ENCODE assay signal across 9 cellular contexts in genomic region chr1:85344256-85344694, GRCh38.
DNase-seq lines count a peak whose midpoint lies in the region; ATAC-seq, FAIRE-seq and TF ChIP-seq lines count a peak whose summit lies in the region.
"Had no signal": no experiment of that assay in that cellular context is flagged by ENCODE, and none has a peak within 500 bp of the region (broad histone marks: within the 10 kb centered on the region; RNA-seq: fewer than 3 reads in every experiment).

No MANE protein-coding gene starts in this region.

- H3K4me1 ChIP-seq in A549, result peaks cover 22% of the 10 kb centered on the region
- peaks cover 32% of the 10 kb centered on the region for H3K4me1 ChIP-seq in iPS-20b (ENCODE audit: insufficient read depth, low read length)

- 2% methylated on average over 3 of the region's 3 CpGs for WGBS in A549 (ENCODE audit: missing lambda C conversion rate)

- TF ChIP-seq POLR2A in A549 (IDR thresholded peaks at IDR 0.05; ENCODE audit: low read length), result no peak

- no peak for TF ChIP-seq EP300 in A549 (IDR thresholded peaks at IDR 0.05)

- no peak for FAIRE-seq in A549 (lab: Jason Lieb, UNC)

- no peak overlapping the region for H3K4me3 ChIP-seq in A549
- no peak overlapping the region for H3K4me3 ChIP-seq in WERI-Rb-1 (ENCODE audit: low read depth, low read length)
- no peak overlapping the region for H3K4me3 ChIP-seq in iPS-20b (ENCODE audit: low read length)

- peak overlapping the region; percentile 54 for H3K4me2 ChIP-seq in A549

- POLR2A ChIA-PET in A549 (lab: Yijun Ruan, JAX), result no interaction called here

- no peaks in the 10 kb centered on the region for H3K36me3 ChIP-seq in WERI-Rb-1
- peaks cover 6% of the 10 kb centered on the region; the same call in 1 of the 2 replicates for H3K36me3 ChIP-seq in iPS-20b (ENCODE audit: insufficient read depth, low read depth, low read length)

- H3K9me3 ChIP-seq in A549 (no peaks in the 10 kb centered on the region), WERI-Rb-1 (ENCODE audit: severe bottlenecking) (no peaks in the 10 kb centered on the region), iPS-20b (ENCODE audit: insufficient read depth, low read depth, low read length) (no peaks in the 10 kb centered on the region)

- H3K27ac ChIP-seq in A549, result peak overlapping the region; percentile 34 to 69; a peak in 3 of 6 replicates
- no peak overlapping the region for H3K27ac ChIP-seq in WERI-Rb-1
- H3K27ac ChIP-seq in iPS-20b (ENCODE audit: low read length), result peak overlapping the region; percentile 11

- peak; percentile 78 to 79 for TF ChIP-seq RAD21 in A549 (conservative IDR thresholded peaks at IDR 0.05 in 1 of 2, IDR thresholded peaks at IDR 0.05 in 1 of 2)

- CTCF ChIA-PET in A549 (lab: Yijun Ruan, JAX), result interaction anchor here (0.6 to 3.5 kb wide), 28 partner anchors 11 to 349 kb away, joined by 3 to 22 read pairs (median 4); no protein-coding TSS in a partner anchor

- DNase-seq in A549 (ENCODE audit: low read depth in 1 of 2, low spot score in 1 of 2) (peak; percentile 62 to 65), H4 (ENCODE audit: low spot score) (peak; percentile 29), WERI-Rb-1 (peak; percentile 21), GM19238 (ENCODE audit: insufficient read length, low spot score) (no peak), GM19240 (ENCODE audit: insufficient read length, low spot score) (no peak)
- DNase-seq: left cardiac atrium had no signal

- H3K27me3 ChIP-seq in WERI-Rb-1 (ENCODE audit: insufficient read depth, low read depth, severe bottlenecking) (no peaks in the 10 kb centered on the region), iPS-20b (ENCODE audit: insufficient read depth, low read length) (no peaks in the 10 kb centered on the region)

- H3K9ac ChIP-seq in iPS-20b (ENCODE audit: low read depth, low read length), result peak overlapping the region; percentile 35; the same call in 1 of the 2 replicates

- TF ChIP-seq CTCF in A549 (IDR thresholded peaks at IDR 0.05), result peak; percentile 81
- TF ChIP-seq CTCF in WERI-Rb-1 (IDR thresholded peaks at IDR 0.05; ENCODE audit: low read depth, low read length), result peak; percentile 73

- ATAC-seq in A549 (peak; percentile 94 to 99), HG02981 (IDR thresholded peaks at IDR 0.05; ENCODE audit: unreplicated experiment) (no peak), HG03442 (IDR thresholded peaks at IDR 0.05; ENCODE audit: unreplicated experiment) (no peak)

TF ChIP-seq in A549, 52 proteins besides CTCF, POLR2A, EP300 and RAD21:
- TF ChIP-seq MAZ (IDR thresholded peaks at IDR 0.05; ENCODE audit: borderline replicate concordance, low read depth, low read length) (no peak), SMC3 (IDR thresholded peaks at IDR 0.05) (peak; percentile 91)

Comparison
In these comparisons a context has a peak if more than half of its experiments do, and no peak if none do; other contexts are left out.
1. ATAC-seq: peak in A549 (2 of 2); none in HG02981 (single experiment) and HG03442 (single experiment).
2. DNase-seq: peak in A549 (2 of 2), H4 (single experiment) and WERI-Rb-1 (single experiment); none in GM19238 (single experiment) and GM19240 (single experiment).